17 cellular contexts compared by ENCODE assay signal in the genomic region with DNA sequence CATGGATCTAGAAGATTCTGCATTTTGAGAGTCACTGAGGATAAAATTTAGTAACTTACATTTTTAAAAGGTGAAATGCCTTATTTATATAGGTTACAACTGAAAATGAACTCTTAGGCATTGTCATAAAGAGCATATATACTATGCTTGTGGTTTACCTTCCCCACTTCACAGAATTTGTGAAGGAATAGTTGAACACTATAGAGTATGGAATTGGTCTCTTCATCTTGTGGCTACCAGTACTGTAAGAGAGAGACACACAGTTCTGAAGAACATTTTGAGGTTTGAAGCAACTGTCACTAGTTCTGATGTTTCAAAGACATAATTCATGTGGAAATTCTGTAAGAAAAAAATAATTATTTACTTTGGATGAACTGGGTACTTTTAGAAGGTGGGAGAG. TPM values are rescaled to one million over a fixed set of nuclear protein-coding genes. Genes with fewer than 3 reads are reported as not detected.
DNase-seq lines count a peak whose midpoint lies in the region; ATAC-seq lines count a peak whose summit lies in the region.
"Had no signal": no experiment of that assay in that cellular context is flagged by ENCODE, and none has a peak within 500 bp of the region (broad histone marks: within the 10 kb centered on the region; RNA-seq: fewer than 3 reads in every experiment).

No MANE protein-coding gene starts in this region.

- peaks cover 71% of the 10 kb centered on the region for H3K36me3 Mint-ChIP-seq in activated T-cell treated with anti-CD3 and anti-CD28 coated beads, Interleukin-2, amount 50 U/mL, for 24 hours (ENCODE audit: low read depth)
- peaks cover 66% of the 10 kb centered on the region for H3K36me3 Mint-ChIP-seq in effector memory CD8-positive, alpha-beta T cell (ENCODE audit: insufficient read depth)
- H3K36me3 Mint-ChIP-seq in stimulated activated naive CD8-positive, alpha-beta T cell treated with anti-CD3 and anti-CD28 coated beads, Interleukin-15, Interleukin-2, amounts not matched to agents 100 ng/mL and 50 ng/mL, for 24 hours (ENCODE audit: low read depth): peaks cover 65% of the 10 kb centered on the region

- peaks cover 67% of the 10 kb centered on the region for H3K4me1 Mint-ChIP-seq in activated T-cell treated with anti-CD3 and anti-CD28 coated beads, Interleukin-2, amount 50 U/mL, for 24 hours (ENCODE audit: low read depth)
- peaks cover 11 to 29% of the 10 kb centered on the region in 2 donors for H3K4me1 Mint-ChIP-seq in effector memory CD8-positive, alpha-beta T cell (ENCODE audit: low read depth in 2 of 2)
- peaks cover 74% of the 10 kb centered on the region for H3K4me1 Mint-ChIP-seq in stimulated activated naive CD8-positive, alpha-beta T cell treated with anti-CD3 and anti-CD28 coated beads, Interleukin-15, Interleukin-2, amounts not matched to agents 100 ng/mL and 50 ng/mL, for 24 hours (ENCODE audit: low read depth)

- H3K9me3 Mint-ChIP-seq in activated T-cell treated with anti-CD3 and anti-CD28 coated beads, Interleukin-2, amount 50 U/mL, for 24 hours: no peaks in the 10 kb centered on the region
- H3K9me3 Mint-ChIP-seq in effector memory CD8-positive, alpha-beta T cell: no peaks in the 10 kb centered on the region
- H3K9me3 Mint-ChIP-seq in stimulated activated naive CD8-positive, alpha-beta T cell treated with anti-CD3 and anti-CD28 coated beads, Interleukin-15, Interleukin-2, amounts not matched to agents 100 ng/mL and 50 ng/mL, for 24 hours: no peaks in the 10 kb centered on the region
- H3K9me3 Mint-ChIP-seq: GM23338 had no signal

- ATAC-seq in effector memory CD8-positive, alpha-beta T cell (replicated peaks): no peak
- no peak for ATAC-seq in HG02763 (IDR thresholded peaks at IDR 0.05; ENCODE audit: unreplicated experiment)
- ATAC-seq: K562 had no signal

- H3K4me3 Mint-ChIP-seq in activated T-cell treated with anti-CD3 and anti-CD28 coated beads, Interleukin-2, amount 50 U/mL, for 24 hours: no peak overlapping the region
- H3K4me3 Mint-ChIP-seq in effector memory CD8-positive, alpha-beta T cell: no peak overlapping the region
- no peak overlapping the region for H3K4me3 Mint-ChIP-seq in stimulated activated naive CD8-positive, alpha-beta T cell treated with anti-CD3 and anti-CD28 coated beads, Interleukin-15, Interleukin-2, amounts not matched to agents 100 ng/mL and 50 ng/mL, for 24 hours
- H3K4me3 Mint-ChIP-seq: GM23338 had no signal

- DNase-seq in activated T-cell treated with anti-CD3 and anti-CD28 coated beads, Interleukin-2, amount 50 U/mL, for 24 hours: no peak
- DNase-seq in activated T-cell treated with anti-CD3 and anti-CD28 coated beads, Interleukin-2, amount 50 U/mL, for 1 hour: no peak
- DNase-seq in Jurkat, Clone E6-1 (ENCODE audit: low read depth, low spot score): peak; percentile 81
- no peak for DNase-seq in effector memory CD8-positive, alpha-beta T cell
- DNase-seq in mucosa of gallbladder (ENCODE audit: low spot score) (no peak), DMS53 treated with DMSO at 0.1 percent for 48 hours (lab: John Stamatoyannopoulos, UW; ENCODE audit: unreplicated experiment) (no peak)
- DNase-seq: 8988T; COR-L47; NCI-H187; NCI-H446; NK-92 treated with Interleukin-12 subunit alpha and Interleukin-12 subunit beta, amount 100 ng/mL, for 24 hours; SHP77 treated with DMSO at 0.1 percent for 48 hours had no signal

- H3K4me3 ChIP-seq in Jurkat, Clone E6-1 (ENCODE audit: low read length): no peak overlapping the region
- H3K4me3 ChIP-seq: BLaER1, GM23338, K562 had no signal

- H3K27ac Mint-ChIP-seq in activated T-cell treated with anti-CD3 and anti-CD28 coated beads, Interleukin-2, amount 50 U/mL, for 24 hours: peak overlapping the region; percentile 75
- H3K27ac Mint-ChIP-seq in effector memory CD8-positive, alpha-beta T cell: peak overlapping the region; percentile 70 to 81
- H3K27ac Mint-ChIP-seq in stimulated activated naive CD8-positive, alpha-beta T cell treated with anti-CD3 and anti-CD28 coated beads, Interleukin-15, Interleukin-2, amounts not matched to agents 100 ng/mL and 50 ng/mL, for 24 hours: peak overlapping the region; percentile 49
- H3K27ac Mint-ChIP-seq: GM23338 had no signal

- no peaks in the 10 kb centered on the region for H3K27me3 Mint-ChIP-seq in activated T-cell treated with anti-CD3 and anti-CD28 coated beads, Interleukin-2, amount 50 U/mL, for 24 hours
- H3K27me3 Mint-ChIP-seq in effector memory CD8-positive, alpha-beta T cell: no peaks in the 10 kb centered on the region
- no peaks in the 10 kb centered on the region for H3K27me3 Mint-ChIP-seq in stimulated activated naive CD8-positive, alpha-beta T cell treated with anti-CD3 and anti-CD28 coated beads, Interleukin-15, Interleukin-2, amounts not matched to agents 100 ng/mL and 50 ng/mL, for 24 hours

RNA-seq across cellular contexts. Expression of a gene that starts 41.7 kb away (rescaled TPM):
- polyA plus RNA-seq in Jurkat, Clone E6-1 (2012; ENCODE audit: insufficient read depth, insufficient read length): 1.4 TPM
- 58.4 TPM for total RNA-seq in mucosa of gallbladder
- total RNA-seq: GM23338, K562 had no signal
- polyA plus RNA-seq: K562 had no signal

RNA-seq across cellular contexts. Expression of a gene that starts 51.1 kb away (rescaled TPM):
- polyA plus RNA-seq in Jurkat, Clone E6-1 (2012; ENCODE audit: insufficient read depth, insufficient read length): 30.9 TPM
- 81.2 TPM for total RNA-seq in mucosa of gallbladder
